Comparison of ENCODE assay signal across 8 cellular contexts in genomic region chr19:34676697-34677385, GRCh38. TPM values are rescaled to one million over a fixed set of nuclear protein-coding genes. Genes with fewer than 3 reads are reported as not detected.
A peak's percentile ranks its signal among the peaks of the same experiment; 100 is the strongest.
DNase-seq lines count a peak whose midpoint lies in the region; ATAC-seq and TF ChIP-seq lines count a peak whose summit lies in the region.

TSS of gene SCGB2B2 (minus strand) at chr19:34677159. CDS start at chr19:34594563, 82,596 bp downstream.

- H3K9me3 ChIP-seq in SU-DHL-6 (ENCODE audit: insufficient read depth, low read length): no peaks in the 10 kb centered on the region

- no peak for TF ChIP-seq CTCF in SU-DHL-6 (IDR thresholded peaks at IDR 0.05; ENCODE audit: insufficient read depth, low read length, poor library complexity, severe bottlenecking)

- peak; percentile 73 for DNase-seq in Right ventricle myocardium inferior (ENCODE audit: missing footprints)
- DNase-seq in cardiac septum (ENCODE audit: low spot score): no peak
- peak; percentile 95 to 97 (median 97) for DNase-seq in NCI-H1417 (lab: John Stamatoyannopoulos, UW)
- peak; percentile 93 for DNase-seq in cerebellar cortex (ENCODE audit: low spot score)
- DNase-seq in stimulated activated CD8-positive, alpha-beta memory T cell treated with anti-CD3 and anti-CD28 coated beads, Interleukin-7, amount 100 ng/mL, for 4 hours (ENCODE audit: low read depth in 2 of 2): peak; percentile 63 to 69

- H3K9me2 ChIP-seq in SU-DHL-6 (replicated peaks; ENCODE audit: insufficient read depth, low read length): no peaks in the 10 kb centered on the region

- H3K4me3 ChIP-seq in SU-DHL-6 (ENCODE audit: insufficient read depth, low read length, poor library complexity, severe bottlenecking): peak within 1 kb of the TSS; percentile 75

- peaks cover 20% of the 10 kb centered on the region for H3K36me3 ChIP-seq in SU-DHL-6 (ENCODE audit: low read length)

- intact Hi-C loops in Right ventricle myocardium inferior (cut with DNase I): loop anchor here (2.0 kb wide), 1 partner anchor 56 kb away; no protein-coding TSS in a partner anchor
- intact Hi-C loops in cardiac septum (cut with DNase I): loop anchor here (1.0 to 2.0 kb wide), 2 partner anchors 57 to 96 kb away; partner anchors contain the start of genes ZNF181 and ZNF599

- peak within 1 kb of the TSS; percentile 56 for H3K27ac ChIP-seq in SU-DHL-6 (ENCODE audit: low read depth, low read length)
- H3K27ac ChIP-seq in layer of hippocampus (ENCODE audit: low read depth, low read length): peak within 1 kb of the TSS; percentile 93

- H3K27me3 ChIP-seq in SU-DHL-6 (ENCODE audit: low read length): no peaks in the 10 kb centered on the region
- H3K27me3 ChIP-seq in layer of hippocampus (ENCODE audit: control insufficient read depth, insufficient read depth, low read length): no peaks in the 10 kb centered on the region

- ATAC-seq in Right ventricle myocardium inferior: peak; percentile 82
- peak; percentile 58 for ATAC-seq in HG02798 (IDR thresholded peaks at IDR 0.05; ENCODE audit: poor library complexity, unreplicated experiment)

- peak within 1 kb of the TSS; percentile 54 for H3K4me2 ChIP-seq in SU-DHL-6 (ENCODE audit: low read depth, low read length, poor library complexity, severe bottlenecking)

- H4K20me1 ChIP-seq in SU-DHL-6 (ENCODE audit: low read depth, low read length): no peaks in the 10 kb centered on the region

- H3K9ac ChIP-seq in SU-DHL-6 (ENCODE audit: low read length): peak within 1 kb of the TSS; percentile 73

- no peaks in the 10 kb centered on the region for H3K79me2 ChIP-seq in SU-DHL-6 (ENCODE audit: insufficient read depth, low read length)

- H2AFZ ChIP-seq in SU-DHL-6 (ENCODE audit: low read depth, low read length, severe bottlenecking): peak within 1 kb of the TSS; percentile 79

- no peaks in the 10 kb centered on the region for H3F3A ChIP-seq in SU-DHL-6 (ENCODE audit: insufficient read depth)

RNA-seq across cellular contexts. Expression of gene SCGB2B2, which starts in this region (rescaled TPM):
- total RNA-seq in Right ventricle myocardium inferior (0.19 TPM), cardiac septum (1.2 TPM)

Comparison
In these comparisons a context has a peak if more than half of its experiments do, and no peak if none do; other contexts are left out.
1. Peak in DNase-seq and ATAC-seq in Right ventricle myocardium inferior; RNA of the gene not detected or under 1 TPM.